In the genomic region with DNA sequence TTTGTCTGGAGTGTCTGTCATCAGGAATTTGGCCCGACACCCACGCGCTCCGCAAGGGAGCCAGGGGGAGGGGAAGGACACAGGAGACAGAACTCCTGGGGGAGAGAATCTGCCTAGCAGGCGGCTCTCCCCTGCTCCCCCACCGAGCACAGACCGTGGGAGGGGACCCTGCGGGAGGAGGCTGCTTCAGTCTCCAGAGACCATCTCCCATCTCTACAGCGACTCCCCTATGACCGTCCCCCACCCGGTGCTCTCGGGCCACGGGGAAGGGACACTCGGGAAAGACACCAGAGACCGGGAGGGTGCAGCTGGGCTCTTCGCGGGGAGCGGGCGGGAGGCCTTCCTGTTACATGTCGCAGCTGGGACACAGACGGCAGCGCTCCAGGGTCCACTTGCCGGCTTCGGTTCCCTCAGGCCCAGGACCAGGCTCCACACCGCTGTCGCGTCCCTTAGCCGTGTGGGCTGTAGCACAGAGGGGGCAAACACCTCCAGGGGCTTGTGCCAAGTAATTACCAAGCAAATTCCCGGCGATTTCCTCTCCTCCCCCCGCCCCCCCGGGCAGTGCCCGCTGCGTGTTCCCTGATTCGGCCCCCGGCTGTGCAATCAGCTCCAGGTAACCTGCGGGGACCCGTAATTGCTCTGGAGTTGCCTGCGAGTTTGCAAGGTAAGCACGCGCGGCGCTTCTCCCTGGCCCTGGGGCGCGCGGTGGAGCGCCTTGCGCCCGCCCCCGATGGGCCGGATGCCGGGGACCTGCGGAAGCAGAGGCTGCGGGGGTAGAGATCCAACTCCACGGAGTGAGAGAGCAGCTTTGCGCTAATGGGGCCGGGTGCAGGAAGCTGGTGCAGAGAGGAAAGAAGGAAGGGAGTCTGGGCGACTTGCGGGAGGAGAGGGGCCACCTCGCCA, we compare ENCODE assay signal across 9 cellular contexts.
DNase-seq lines count a peak whose midpoint lies in the region; ATAC-seq, FAIRE-seq and TF ChIP-seq lines count a peak whose summit lies in the region.
"Had no signal": no experiment of that assay in that cellular context is flagged by ENCODE, and none has a peak within 500 bp of the region (broad histone marks: within the 10 kb centered on the region; RNA-seq: fewer than 3 reads in every experiment).

No MANE protein-coding gene starts in this region.

- H3K9me3 ChIP-seq in subcutaneous abdominal adipose tissue (ENCODE audit: control insufficient read depth in 5 of 5, low read length in 5 of 5), result peaks cover 0 to 4% (median 0%) of the 10 kb centered on the region in 5 donors

- H3K27me3 Mint-ChIP-seq in stimulated activated naive B cell treated with anti-CD40 and anti-IgM and Interleukin-4, amounts not matched to agents 10 μg/mL and 1 μg/mL and 100 μg/mL, for 72 hours, result peaks cover 30 to 36% of the 10 kb centered on the region in 2 donors

- no peak overlapping the region for H3K4me3 Mint-ChIP-seq in stimulated activated naive B cell treated with anti-CD40 and anti-IgM and Interleukin-4, amounts not matched to agents 10 μg/mL and 1 μg/mL and 100 μg/mL, for 72 hours

- no peak overlapping the region for H3K4me3 ChIP-seq in Jurkat, Clone E6-1 (ENCODE audit: low read length)
- peak overlapping the region in 4 of 5 donors; percentile 42 to 55 (median 54) for H3K4me3 ChIP-seq in subcutaneous abdominal adipose tissue (ENCODE audit: low read depth in 1 of 5, low read length in 5 of 5)

- H3K36me3 ChIP-seq in subcutaneous abdominal adipose tissue (ENCODE audit: control insufficient read depth in 5 of 5, insufficient read depth in 5 of 5, low read length in 5 of 5), result no peaks in the 10 kb centered on the region

- H3K27me3 ChIP-seq in subcutaneous abdominal adipose tissue (ENCODE audit: control insufficient read depth in 5 of 5, insufficient read depth in 4 of 5, low read length in 5 of 5), result peaks cover 13 to 40% (median 29%) of the 10 kb centered on the region in 5 donors

- peak; percentile 7 for DNase-seq in Jurkat, Clone E6-1 (ENCODE audit: low read depth, low spot score)
- DNase-seq in astrocyte of the hippocampus (ENCODE audit: low read depth, low spot score), result peak; percentile 77
- DNase-seq in iPS-NIHi7 (ENCODE audit: extremely low spot score), result peak; percentile 63
- no peak for DNase-seq in GM12891 (ENCODE audit: insufficient read length, low spot score)
- no peak for DNase-seq in SIG-M5 (lab: John Stamatoyannopoulos, UW)
- DNase-seq in NCI-H2196 treated with DMSO at 0.1 percent for 48 hours (lab: John Stamatoyannopoulos, UW; ENCODE audit: unreplicated experiment), result no peak
- no peak for DNase-seq in stimulated activated naive B cell treated with anti-CD40 and anti-IgM and Interleukin-4, amounts not matched to agents 10 μg/mL and 1 μg/mL and 100 μg/mL, for 72 hours
- DNase-seq: RPMI8226 had no signal

- H3K27ac ChIP-seq in subcutaneous abdominal adipose tissue (ENCODE audit: low read depth, low read length), result no peak overlapping the region

- H3K27ac Mint-ChIP-seq in stimulated activated naive B cell treated with anti-CD40 and anti-IgM and Interleukin-4, amounts not matched to agents 10 μg/mL and 1 μg/mL and 100 μg/mL, for 72 hours, result no peak overlapping the region

- peaks cover 0 to 4% of the 10 kb centered on the region in 2 donors for H3K9me3 Mint-ChIP-seq in stimulated activated naive B cell treated with anti-CD40 and anti-IgM and Interleukin-4, amounts not matched to agents 10 μg/mL and 1 μg/mL and 100 μg/mL, for 72 hours

- no peaks in the 10 kb centered on the region for H3K4me1 Mint-ChIP-seq in stimulated activated naive B cell treated with anti-CD40 and anti-IgM and Interleukin-4, amounts not matched to agents 10 μg/mL and 1 μg/mL and 100 μg/mL, for 72 hours

- no peaks in the 10 kb centered on the region for H3K36me3 Mint-ChIP-seq in stimulated activated naive B cell treated with anti-CD40 and anti-IgM and Interleukin-4, amounts not matched to agents 10 μg/mL and 1 μg/mL and 100 μg/mL, for 72 hours

- ATAC-seq in stimulated activated naive B cell treated with anti-CD40 and anti-IgM and Interleukin-4, amounts not matched to agents 10 μg/mL and 1 μg/mL and 100 μg/mL, for 72 hours (replicated peaks), result no peak

- peaks cover 0 to 14% (median 13%) of the 10 kb centered on the region in 5 donors for H3K4me1 ChIP-seq in subcutaneous abdominal adipose tissue (ENCODE audit: control insufficient read depth in 5 of 5, insufficient read depth in 5 of 5, low read length in 5 of 5)

- TF ChIP-seq POLR2A in GM12891 (IDR thresholded peaks at IDR 0.05; ENCODE audit: low read depth, low read length), result no peak

- no peak for FAIRE-seq in GM12891 (lab: Jason Lieb, UNC)

- no peak overlapping the region for H3K9ac ChIP-seq in subcutaneous abdominal adipose tissue (ENCODE audit: low read length in 5 of 5)

TF ChIP-seq in GM12891, 5 proteins besides CTCF, POLR2A, EP300 and RAD21:
- TF ChIP-seq PAX5 (IDR thresholded peaks at IDR 0.05; ENCODE audit: insufficient read depth, low read length, severe bottlenecking) (no peak), SPI1 (IDR thresholded peaks at IDR 0.05; ENCODE audit: low read depth, low read length) (no peak), POLR2AphosphoS5 (IDR thresholded peaks at IDR 0.05; ENCODE audit: low read depth, low read length) (no peak), POU2F2 (IDR thresholded peaks at IDR 0.05; ENCODE audit: low read depth, low read length) (no peak), TAF1 (IDR thresholded peaks at IDR 0.05; ENCODE audit: low read depth, low read length) (no peak)

Comparison
In these comparisons a context has a peak if more than half of its experiments do, and no peak if none do; other contexts are left out.
1. DNase-seq: peak in Jurkat, Clone E6-1 (single experiment), astrocyte of the hippocampus (single experiment) and iPS-NIHi7 (single experiment); none in GM12891 (single experiment), SIG-M5 (single experiment), NCI-H2196 treated with DMSO at 0.1 percent for 48 hours (single experiment) and stimulated activated naive B cell treated with anti-CD40 and anti-IgM and Interleukin-4, amounts not matched to agents 10 μg/mL and 1 μg/mL and 100 μg/mL, for 72 hours (single experiment).